1 cellular context compared by ENCODE assay signal in genomic region chr17:40528692-40529417, GRCh38.
TF ChIP-seq lines count a peak whose summit lies in the region.

No MANE protein-coding gene starts in this region.

TF ChIP-seq in A549, 52 proteins besides CTCF, POLR2A, EP300 and RAD21 (continued from another document):
- TF ChIP-seq BCL3 (IDR thresholded peaks at IDR 0.05) (no peak), NPAS2 (CRISPR knock-in tag; IDR thresholded peaks at IDR 0.05; ENCODE audit: borderline replicate concordance) (no peak), MYC (IDR thresholded peaks at IDR 0.05; ENCODE audit: borderline replicate concordance, low read length) (no peak), SMC3 (IDR thresholded peaks at IDR 0.05) (no peak), REST (IDR thresholded peaks at IDR 0.05) (no peak), RARB (CRISPR knock-in tag; IDR thresholded peaks at IDR 0.05) (no peak), RNF2 (IDR thresholded peaks at IDR 0.05; ENCODE audit: borderline replicate concordance, low read depth) (no peak)
TF ChIP-seq in A549: peak in this region for 0.
